ENCODE assay signal across 20 cellular contexts in the genomic region with DNA sequence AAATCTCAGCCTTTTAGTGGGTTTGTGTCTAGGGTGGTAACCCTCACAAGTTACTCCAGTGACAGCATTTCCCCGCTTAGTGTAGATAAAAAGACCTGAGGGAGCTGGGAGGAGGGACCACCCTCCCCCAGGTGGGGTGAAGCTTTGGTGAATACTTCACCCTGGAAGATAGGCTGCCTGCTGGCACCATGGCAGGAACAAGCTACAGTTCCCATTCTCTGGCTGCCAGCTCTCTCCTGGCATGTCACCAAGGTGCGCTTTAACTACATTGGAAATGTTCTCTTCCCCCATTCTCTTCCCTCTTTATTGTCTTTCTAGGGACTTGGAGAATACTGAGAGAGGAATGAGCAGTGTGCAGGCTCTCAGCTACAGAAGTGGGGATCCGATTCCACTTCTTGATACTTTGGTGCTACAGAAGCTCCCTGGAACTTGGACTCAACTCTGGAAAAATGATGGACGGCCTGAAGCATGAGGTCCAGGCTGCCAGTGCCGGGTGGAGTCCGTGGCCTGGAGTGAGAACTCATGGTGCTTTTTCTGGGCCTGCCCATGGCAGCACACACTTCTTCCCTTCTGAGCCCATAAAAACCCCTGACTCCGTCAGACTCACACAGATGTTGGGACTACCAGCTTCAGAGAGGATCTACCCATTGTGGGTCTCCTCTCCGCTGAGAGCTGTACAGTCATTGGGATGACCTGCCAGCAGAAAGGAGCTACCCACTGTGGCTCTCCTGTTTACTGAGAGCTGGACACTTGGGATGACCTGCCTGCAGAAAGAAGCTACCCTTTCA.
DNase-seq lines count a peak whose midpoint lies in the region; ATAC-seq, FAIRE-seq and TF ChIP-seq lines count a peak whose summit lies in the region.
"Had no signal": no experiment of that assay in that cellular context is flagged by ENCODE, and none has a peak within 500 bp of the region (broad histone marks: within the 10 kb centered on the region; RNA-seq: fewer than 3 reads in every experiment).

No MANE protein-coding gene starts in this region.

- H3K27me3 ChIP-seq in right atrium auricular region, result no peaks in the 10 kb centered on the region

- ATAC-seq in left ventricle myocardium superior (peak; percentile 69), GM21717 (IDR thresholded peaks at IDR 0.05; ENCODE audit: unreplicated experiment) (no peak)

- peaks cover 3% of the 10 kb centered on the region for H3K27me3 Mint-ChIP-seq in osteocyte (ENCODE audit: unreplicated experiment)

- H3K4me1 ChIP-seq in right atrium auricular region, result no peaks in the 10 kb centered on the region

- no peak overlapping the region for H3K27ac Mint-ChIP-seq in osteocyte (ENCODE audit: unreplicated experiment)
- H3K27ac Mint-ChIP-seq: CD4-positive, alpha-beta memory T cell had no signal

- TF ChIP-seq CTCF in right atrium auricular region (IDR thresholded peaks at IDR 0.05), result no peak
- no peak for TF ChIP-seq CTCF in osteocyte (IDR thresholded peaks at IDR 0.05)

- no peaks in the 10 kb centered on the region for H3K4me1 Mint-ChIP-seq in osteocyte (ENCODE audit: unreplicated experiment)
- H3K4me1 Mint-ChIP-seq: CD4-positive, alpha-beta memory T cell had no signal

- DNase-seq in activated effector memory CD4-positive, alpha-beta T cell treated with anti-CD3 and anti-CD28 coated beads, Interleukin-2, amount 50 U/mL, for 16 hours, result peak; percentile 33
- no peak for DNase-seq in activated effector memory CD4-positive, alpha-beta T cell treated with Interleukin-2 at 50 U/mL for 16 hours
- peak; percentile 53 for DNase-seq in left ventricle myocardium superior
- peak; percentile 56 for DNase-seq in right atrium auricular region (ENCODE audit: low spot score)
- peak; percentile 51 for DNase-seq in osteocyte (ENCODE audit: extremely low spot score, unreplicated experiment)
- no peak for DNase-seq in activated naive CD4-positive, alpha-beta T cell (lab: John Stamatoyannopoulos, UW)
- DNase-seq in GM12892 (ENCODE audit: insufficient read length), result no peak
- DNase-seq: C1 segment of cervical spinal cord; Calu3; CD4-positive, alpha-beta memory T cell; COR-L47; DMS53; DMS79 treated with DMSO at 0.1 percent for 48 hours; GF-D8; GM23248; H7; HCEC 1CT had no signal

- H3K36me3 Mint-ChIP-seq in osteocyte (ENCODE audit: unreplicated experiment), result no peaks in the 10 kb centered on the region
- H3K36me3 Mint-ChIP-seq: CD4-positive, alpha-beta memory T cell had no signal

- H3K36me3 ChIP-seq in right atrium auricular region, result no peaks in the 10 kb centered on the region

- H3K4me3 ChIP-seq in right atrium auricular region, result no peak overlapping the region
- H3K4me3 ChIP-seq: GM23248 had no signal

- no peak for TF ChIP-seq POLR2A in GM12892 (IDR thresholded peaks at IDR 0.05; ENCODE audit: low read depth, low read length)

- intact Hi-C loops in left ventricle myocardium superior (cut with micrococcal nuclease), result no loop called here

- no peak for FAIRE-seq in GM12892 (lab: Jason Lieb, UNC)
- FAIRE-seq: GM12891, H1 had no signal

- H3K27ac ChIP-seq in right atrium auricular region, result no peak overlapping the region
- H3K27ac ChIP-seq: GM23248 had no signal

- H3K4me3 Mint-ChIP-seq in osteocyte (ENCODE audit: unreplicated experiment), result no peak overlapping the region
- H3K4me3 Mint-ChIP-seq: CD4-positive, alpha-beta memory T cell had no signal

- H3K9me3 Mint-ChIP-seq in osteocyte (ENCODE audit: unreplicated experiment), result peaks cover 5% of the 10 kb centered on the region

- H3K9me3 ChIP-seq in right atrium auricular region, result no peaks in the 10 kb centered on the region

Comparison
In these comparisons a context has a peak if more than half of its experiments do, and no peak if none do; other contexts are left out.
1. DNase-seq: peak in activated effector memory CD4-positive, alpha-beta T cell treated with anti-CD3 and anti-CD28 coated beads, Interleukin-2, amount 50 U/mL, for 16 hours (single experiment), left ventricle myocardium superior (single experiment), right atrium auricular region (single experiment) and osteocyte (single experiment); none in activated effector memory CD4-positive, alpha-beta T cell treated with Interleukin-2 at 50 U/mL for 16 hours (single experiment), activated naive CD4-positive, alpha-beta T cell (0 of 4) and GM12892 (single experiment).